ENCODE assay signal across 20 cellular contexts in genomic region chr5:172118891-172119290, GRCh38.
DNase-seq lines count a peak whose midpoint lies in the region; ATAC-seq and FAIRE-seq lines count a peak whose summit lies in the region.
"Had no signal": no experiment of that assay in that cellular context is flagged by ENCODE, and none has a peak within 500 bp of the region (broad histone marks: within the 10 kb centered on the region; RNA-seq: fewer than 3 reads in every experiment).

No MANE protein-coding gene starts in this region.

- no peak overlapping the region for H3K4ac ChIP-seq in neuronal stem cell (ENCODE audit: low read length)

- no peak overlapping the region for H3K23ac ChIP-seq in neuronal stem cell (ENCODE audit: low read depth, low read length, poor library complexity)

- H4K8ac ChIP-seq in neuronal stem cell (ENCODE audit: low read depth, low read length) = no peak overlapping the region

- no peak overlapping the region for H2BK15ac ChIP-seq in neuronal stem cell (ENCODE audit: low read length)

- H3K14ac ChIP-seq in neuronal stem cell (ENCODE audit: low read length) = no peak overlapping the region

- no peak for DNase-seq in activated CD4-positive, alpha-beta T cell treated with anti-CD3 and anti-CD28 coated beads for 36 hours
- no peak for DNase-seq in activated CD4-positive, alpha-beta T cell treated with anti-CD3 and anti-CD28 coated beads for 48 hours
- DNase-seq in neuronal stem cell (ENCODE audit: low spot score) (no peak), RKO (ENCODE audit: low spot score) (no peak), urothelium cell line (ENCODE audit: low spot score) (no peak)
- DNase-seq: 8988T; activated effector memory CD4-positive, alpha-beta T cell treated with anti-CD3 and anti-CD28 coated beads, Interleukin-2, amount 50 U/mL, for 16 hours; DND-41; glutamatergic neuron; mammary epithelial cell; NCI-H748 treated with DMSO at 0.1 percent for 48 hours; occipital lobe; PC-9; stimulated activated CD4-positive, alpha-beta T cell treated with anti-CD3 and anti-CD28 coated beads, Interleukin-2, amount 100 ng/mL, for 48 hours had no signal

- no peaks in the 10 kb centered on the region for H3K27me3 ChIP-seq in neuronal stem cell (ENCODE audit: control insufficient read depth in 3 of 3, insufficient read depth in 3 of 3, low read depth in 1 of 3, low read length in 3 of 3)
- H3K27me3 ChIP-seq: tibial nerve had no signal

- H2AFZ ChIP-seq in neuronal stem cell (ENCODE audit: low read length) = no peak overlapping the region
- H2AFZ ChIP-seq: PC-9 had no signal

- no peak overlapping the region for H4K91ac ChIP-seq in neuronal stem cell (ENCODE audit: low read depth, low read length, poor library complexity)

- H3K4me2 ChIP-seq in neuronal stem cell (ENCODE audit: insufficient read depth, low read length, poor library complexity, severe bottlenecking) = no peak overlapping the region
- H3K4me2 ChIP-seq: PC-9 had no signal

- peaks cover 43% of the 10 kb centered on the region for H3K4me1 Mint-ChIP-seq in activated CD4-positive, alpha-beta T cell treated with anti-CD3 and anti-CD28 coated beads for 36 hours
- H3K4me1 Mint-ChIP-seq in IgD-negative memory B cell = peaks cover 17 to 25% (median 23%) of the 10 kb centered on the region in 3 donors
- peaks cover 81% of the 10 kb centered on the region for H3K4me1 Mint-ChIP-seq in dendritic cell treated with granulocyte-macrophage colony-stimulating factor and Interleukin-4, amounts not matched to agents 40 ng/mL and 50 ng/mL, for 4 days (ENCODE audit: low read depth)

- H2BK12ac ChIP-seq in neuronal stem cell (ENCODE audit: low read length) = no peak overlapping the region

- no peaks in the 10 kb centered on the region for H3K79me1 ChIP-seq in neuronal stem cell (ENCODE audit: low read depth, low read length)

- WGBS in neuronal stem cell (ENCODE audit: extremely low coverage in 2 of 2, insufficient read length in 2 of 2, insufficient replicate concordance in 1 of 2), 2 donors = no CpG with 5 or more reads among the region's 11 CpGs

- H3K9ac ChIP-seq in neuronal stem cell (ENCODE audit: low read depth, low read length, poor library complexity) = no peak overlapping the region

- ATAC-seq in activated CD4-positive, alpha-beta T cell treated with anti-CD3 and anti-CD28 coated beads for 36 hours = no peak
- ATAC-seq in HG03280 (IDR thresholded peaks at IDR 0.05; ENCODE audit: unreplicated experiment) = no peak
- ATAC-seq: HCT116 had no signal

- H3K18ac ChIP-seq in neuronal stem cell (ENCODE audit: low read length) = peak overlapping the region; percentile 50

- no peak overlapping the region for H3K27ac ChIP-seq in neuronal stem cell (replicated peaks; ENCODE audit: low read length)
- H3K27ac ChIP-seq: PC-9, SK-N-MC had no signal

- POLR2A ChIA-PET in activated CD4-positive, alpha-beta T cell treated with anti-CD3 and anti-CD28 coated beads for 36 hours (lab: Charles Lee) = interaction anchor here (0.7 kb wide), 1 partner anchor 122 kb away, joined by 3 read pairs; no protein-coding TSS in a partner anchor

- no peaks in the 10 kb centered on the region for H3K27me3 Mint-ChIP-seq in activated CD4-positive, alpha-beta T cell treated with anti-CD3 and anti-CD28 coated beads for 36 hours
- H3K27me3 Mint-ChIP-seq in IgD-negative memory B cell = no peaks in the 10 kb centered on the region
- H3K27me3 Mint-ChIP-seq in dendritic cell treated with granulocyte-macrophage colony-stimulating factor and Interleukin-4, amounts not matched to agents 40 ng/mL and 50 ng/mL, for 4 days = no peaks in the 10 kb centered on the region

- no peak for FAIRE-seq in urothelium cell line (lab: Jason Lieb, UNC)

- H3K9me3 ChIP-seq in neuronal stem cell (replicated peaks in 1 of 2; ENCODE audit: control insufficient read depth in 2 of 2, insufficient read depth in 1 of 2, low read depth in 1 of 2, low read length in 2 of 2) = no peaks in the 10 kb centered on the region
- H3K9me3 ChIP-seq: tibial nerve had no signal

- CTCF ChIA-PET in activated CD4-positive, alpha-beta T cell treated with anti-CD3 and anti-CD28 coated beads for 36 hours (lab: Charles Lee) = no interaction called here

- intact Hi-C loops in activated CD4-positive, alpha-beta T cell treated with anti-CD3 and anti-CD28 coated beads for 36 hours (cut with DNase I, micrococcal nuclease) = loop anchor here in 1 of 2 experiments (10.0 kb wide), 1 partner anchor 656 kb away; the partner anchor contains the start of gene DUSP1
- intact Hi-C loops in dendritic cell treated with granulocyte-macrophage colony-stimulating factor and Interleukin-4, amounts not matched to agents 40 ng/mL and 50 ng/mL, for 4 days (cut with micrococcal nuclease) = no loop called here

- no peak overlapping the region for H2AK5ac ChIP-seq in neuronal stem cell (ENCODE audit: low read depth, low read length)

- H2BK120ac ChIP-seq in neuronal stem cell (ENCODE audit: low read depth, low read length) = no peak overlapping the region

- H2BK5ac ChIP-seq in neuronal stem cell (ENCODE audit: low read length) = no peak overlapping the region

- peaks cover 0 to 9% of the 10 kb centered on the region in 2 donors for H3K4me1 ChIP-seq in neuronal stem cell (ENCODE audit: control insufficient read depth in 2 of 2, insufficient read depth in 1 of 2, low read depth in 1 of 2, low read length in 2 of 2)

- no peak overlapping the region for H3K4me3 ChIP-seq in neuronal stem cell (ENCODE audit: low read length in 2 of 2)
- H3K4me3 ChIP-seq: PC-9, SK-N-MC, tibial nerve had no signal

- peaks cover 33% of the 10 kb centered on the region for H3K36me3 Mint-ChIP-seq in activated CD4-positive, alpha-beta T cell treated with anti-CD3 and anti-CD28 coated beads for 36 hours (ENCODE audit: low read depth)
- H3K36me3 Mint-ChIP-seq in IgD-negative memory B cell = peaks cover 15% of the 10 kb centered on the region
- peaks cover 89% of the 10 kb centered on the region for H3K36me3 Mint-ChIP-seq in dendritic cell treated with granulocyte-macrophage colony-stimulating factor and Interleukin-4, amounts not matched to agents 40 ng/mL and 50 ng/mL, for 4 days (ENCODE audit: low read depth)

- peak overlapping the region; percentile 75 for H3K27ac Mint-ChIP-seq in activated CD4-positive, alpha-beta T cell treated with anti-CD3 and anti-CD28 coated beads for 36 hours
- H3K27ac Mint-ChIP-seq in IgD-negative memory B cell = peak overlapping the region; percentile 20 to 53 (median 39)
- H3K27ac Mint-ChIP-seq in dendritic cell treated with granulocyte-macrophage colony-stimulating factor and Interleukin-4, amounts not matched to agents 40 ng/mL and 50 ng/mL, for 4 days = peak overlapping the region; percentile 78

- H3K9me3 Mint-ChIP-seq in activated CD4-positive, alpha-beta T cell treated with anti-CD3 and anti-CD28 coated beads for 36 hours (ENCODE audit: low read depth) = no peaks in the 10 kb centered on the region
- H3K9me3 Mint-ChIP-seq in IgD-negative memory B cell = peaks cover 0 to 2% (median 0%) of the 10 kb centered on the region in 3 donors
- H3K9me3 Mint-ChIP-seq in dendritic cell treated with granulocyte-macrophage colony-stimulating factor and Interleukin-4, amounts not matched to agents 40 ng/mL and 50 ng/mL, for 4 days = no peaks in the 10 kb centered on the region

- H3K4me3 Mint-ChIP-seq in activated CD4-positive, alpha-beta T cell treated with anti-CD3 and anti-CD28 coated beads for 36 hours = no peak overlapping the region
- H3K4me3 Mint-ChIP-seq in IgD-negative memory B cell = no peak overlapping the region
- peak overlapping the region; percentile 44 for H3K4me3 Mint-ChIP-seq in dendritic cell treated with granulocyte-macrophage colony-stimulating factor and Interleukin-4, amounts not matched to agents 40 ng/mL and 50 ng/mL, for 4 days

- peaks cover 0 to 7% of the 10 kb centered on the region in 2 donors for H3K36me3 ChIP-seq in neuronal stem cell (replicated peaks in 1 of 2; ENCODE audit: control insufficient read depth in 2 of 2, insufficient read depth in 2 of 2, low read length in 2 of 2)
